In the genomic region with DNA sequence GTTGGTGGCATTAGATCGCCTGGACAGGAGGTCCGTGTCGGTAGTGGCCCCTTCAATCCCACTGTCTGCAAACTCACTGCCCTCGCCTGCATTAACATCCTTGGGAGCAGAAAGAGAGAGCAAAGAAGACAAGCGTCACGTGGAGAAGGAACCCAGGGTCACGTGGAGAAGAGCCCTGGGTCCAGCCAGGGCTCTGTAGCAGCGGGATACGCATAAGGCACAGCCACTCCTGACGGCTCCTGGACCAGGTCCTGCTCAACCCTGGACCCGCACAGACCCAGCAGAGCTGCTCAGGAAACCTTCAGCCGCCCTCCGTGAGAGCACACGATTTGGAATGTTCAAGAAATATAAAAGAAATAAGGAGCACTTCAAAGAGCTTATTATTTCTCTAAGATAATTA, we compare ENCODE assay signal across 20 cellular contexts.
DNase-seq lines count a peak whose midpoint lies in the region; ATAC-seq and TF ChIP-seq lines count a peak whose summit lies in the region.
"Had no signal": no experiment of that assay in that cellular context is flagged by ENCODE, and none has a peak within 500 bp of the region (broad histone marks: within the 10 kb centered on the region; RNA-seq: fewer than 3 reads in every experiment).

No MANE protein-coding gene starts in this region.

- ATAC-seq in SK-N-SH treated with all-trans-retinoic acid at 6 μM for 48 hours (no peak), body of pancreas (no peak), GM21825 (IDR thresholded peaks at IDR 0.05; ENCODE audit: unreplicated experiment) (no peak)
- ATAC-seq: A549, HepG2 had no signal

- intact Hi-C loops in body of pancreas (cut with DNase I) = no loop called here

- H3K4me3 ChIP-seq in SK-N-SH (ENCODE audit: low read depth in 2 of 2, low read length in 1 of 2) (no peak overlapping the region; a peak in 1 of 4 replicates), neural progenitor cell (no peak overlapping the region), body of pancreas (no peak overlapping the region)
- H3K4me3 ChIP-seq: A549 had no signal

- peaks cover 11% of the 10 kb centered on the region for H3K27me3 Mint-ChIP-seq in neural progenitor cell (ENCODE audit: insufficient read depth, low read depth)
- H3K27me3 Mint-ChIP-seq in activated naive CD8-positive, alpha-beta T cell treated with anti-CD3 and anti-CD28 coated beads for 36 hours = no peaks in the 10 kb centered on the region
- H3K27me3 Mint-ChIP-seq: CD4-positive, alpha-beta T cell; IgD-negative memory B cell had no signal

- H3K9me3 ChIP-seq in SK-N-SH = no peaks in the 10 kb centered on the region
- no peaks in the 10 kb centered on the region for H3K9me3 ChIP-seq in neural progenitor cell (ENCODE audit: low read depth)
- no peaks in the 10 kb centered on the region for H3K9me3 ChIP-seq in body of pancreas
- H3K9me3 ChIP-seq: A549, Caco-2 had no signal

- H3K9me2 ChIP-seq in SK-N-SH = no peaks in the 10 kb centered on the region

- no peaks in the 10 kb centered on the region for H3K79me2 ChIP-seq in SK-N-SH (ENCODE audit: insufficient read depth)
- no peaks in the 10 kb centered on the region for H3K79me2 ChIP-seq in neural progenitor cell (ENCODE audit: low read depth)

- H3K27ac Mint-ChIP-seq in neural progenitor cell = no peak overlapping the region
- H3K27ac Mint-ChIP-seq in activated naive CD8-positive, alpha-beta T cell treated with anti-CD3 and anti-CD28 coated beads for 36 hours = no peak overlapping the region
- H3K27ac Mint-ChIP-seq: CD4-positive, alpha-beta T cell; IgD-negative memory B cell had no signal

- H3K36me3 ChIP-seq in SK-N-SH (replicated peaks in 1 of 2; ENCODE audit: control insufficient read depth in 1 of 2, insufficient read depth in 2 of 2, low read length in 1 of 2) = no peaks in the 10 kb centered on the region
- H3K36me3 ChIP-seq in neural progenitor cell = no peaks in the 10 kb centered on the region
- H3K36me3 ChIP-seq in body of pancreas (replicated peaks in 1 of 2; ENCODE audit: insufficient read depth in 1 of 2, low read depth in 2 of 2) = no peaks in the 10 kb centered on the region

- TF ChIP-seq EP300 in SK-N-SH (IDR thresholded peaks at IDR 0.05; ENCODE audit: borderline replicate concordance in 1 of 2, low read depth in 1 of 2, low read length in 1 of 2) = no peak

- TF ChIP-seq POLR2A in body of pancreas (IDR thresholded peaks at IDR 0.05) = no peak

- no peak overlapping the region for H3K4me3 Mint-ChIP-seq in neural progenitor cell
- no peak overlapping the region for H3K4me3 Mint-ChIP-seq in activated naive CD8-positive, alpha-beta T cell treated with anti-CD3 and anti-CD28 coated beads for 36 hours
- H3K4me3 Mint-ChIP-seq: CD4-positive, alpha-beta T cell; H9; IgD-negative memory B cell had no signal

- no peak overlapping the region for H3K9ac ChIP-seq in SK-N-SH
- no peak overlapping the region for H3K9ac ChIP-seq in neural progenitor cell

- H3F3A ChIP-seq in SK-N-SH (replicated peaks; ENCODE audit: insufficient read depth) (no peaks in the 10 kb centered on the region), neural progenitor cell (ENCODE audit: low read depth) (peaks cover 21% of the 10 kb centered on the region)

- H4K20me1 ChIP-seq in SK-N-SH (ENCODE audit: insufficient read depth) (no peaks in the 10 kb centered on the region), neural progenitor cell (ENCODE audit: low read depth) (peaks cover 24% of the 10 kb centered on the region)

- H3K4me1 ChIP-seq in SK-N-SH (ENCODE audit: control insufficient read depth in 1 of 2, insufficient read depth in 2 of 2, low read depth in 1 of 2, low read length in 1 of 2) (peaks cover 0 to 21% of the 10 kb centered on the region in 2 experiments; a peak in 1 of 4 replicates), neural progenitor cell (peaks cover 36% of the 10 kb centered on the region), body of pancreas (no peaks in the 10 kb centered on the region)
- H3K4me1 ChIP-seq: A549, Caco-2 had no signal

- in situ Hi-C loops in GM13977 (cut with MboI; ENCODE audit: low pct_unique_long_range_greater_than_20kb, low sequenced_read_pairs, unreplicated experiment) = no loop called here

- H3K36me3 Mint-ChIP-seq in neural progenitor cell = peaks cover 24% of the 10 kb centered on the region
- peaks cover 4% of the 10 kb centered on the region for H3K36me3 Mint-ChIP-seq in activated naive CD8-positive, alpha-beta T cell treated with anti-CD3 and anti-CD28 coated beads for 36 hours
- H3K36me3 Mint-ChIP-seq: IgD-negative memory B cell had no signal

- CTCF ChIA-PET in SK-N-SH (lab: Yijun Ruan, JAX) = interaction anchor here (1.0 kb wide), 1 partner anchor 58 kb away, joined by 3 read pairs; no protein-coding TSS in a partner anchor

- peaks cover 22% of the 10 kb centered on the region for H3K4me1 Mint-ChIP-seq in neural progenitor cell
- no peaks in the 10 kb centered on the region for H3K4me1 Mint-ChIP-seq in activated naive CD8-positive, alpha-beta T cell treated with anti-CD3 and anti-CD28 coated beads for 36 hours
- H3K4me1 Mint-ChIP-seq: IgD-negative memory B cell had no signal

- WGBS in SK-N-SH (ENCODE audit: low lambda C conversion rate) = 72% methylated on average over 9 of the region's 14 CpGs
- 71 to 84% methylated on average over 11 to 14 of the region's 14 CpGs for WGBS in body of pancreas, 2 donors

- no peaks in the 10 kb centered on the region for H3K9me3 Mint-ChIP-seq in neural progenitor cell
- H3K9me3 Mint-ChIP-seq in activated naive CD8-positive, alpha-beta T cell treated with anti-CD3 and anti-CD28 coated beads for 36 hours = no peaks in the 10 kb centered on the region
- H3K9me3 Mint-ChIP-seq: CD4-positive, alpha-beta T cell; H9; IgD-negative memory B cell had no signal

- DNase-seq in SK-N-SH (peak; percentile 23), caudate nucleus (lab: John Stamatoyannopoulos, UW) (peak in 1 of 61 donors; percentile 83), neural progenitor cell (ENCODE audit: low spot score) (no peak), GM13977 (ENCODE audit: low spot score) (no peak), body of pancreas (no peak)
- DNase-seq in activated naive CD8-positive, alpha-beta T cell treated with anti-CD3 and anti-CD28 coated beads for 36 hours = no peak
- DNase-seq: AML-193; Caco-2; CD4-positive, alpha-beta T cell; DMS153; DMS79; GOT3; H9 had no signal

- H2AFZ ChIP-seq in SK-N-SH (ENCODE audit: low read depth) (no peak overlapping the region), neural progenitor cell (replicated peaks) (no peak overlapping the region)

- H3K4me2 ChIP-seq in SK-N-SH (no peak overlapping the region), neural progenitor cell (peak overlapping the region; percentile 54)
- H3K4me2 ChIP-seq: A549 had no signal

- H3K27me3 ChIP-seq in SK-N-SH (ENCODE audit: insufficient read depth) = no peaks in the 10 kb centered on the region
- no peaks in the 10 kb centered on the region for H3K27me3 ChIP-seq in neural progenitor cell
- H3K27me3 ChIP-seq in body of pancreas = no peaks in the 10 kb centered on the region

- TF ChIP-seq CTCF in SK-N-SH (IDR thresholded peaks at IDR 0.05) = no peak
- no peak for TF ChIP-seq CTCF in neural progenitor cell (IDR thresholded peaks at IDR 0.05)
- TF ChIP-seq CTCF in GM13977 (IDR thresholded peaks at IDR 0.05; ENCODE audit: extremely low read depth, insufficient read depth, missing control alignments) = no peak
- TF ChIP-seq CTCF in body of pancreas (IDR thresholded peaks at IDR 0.05) = no peak

- POLR2A ChIA-PET in SK-N-SH (lab: Yijun Ruan, JAX) = no interaction called here

- H3K27ac ChIP-seq in SK-N-SH (ENCODE audit: low read depth in 2 of 2, low read length in 1 of 2) (peak overlapping the region in 1 of 2 experiments; percentile 81; a peak in 2 of 4 replicates), caudate nucleus (ENCODE audit: low read depth, low read length) (peak overlapping the region; percentile 18), neural progenitor cell (peak overlapping the region; percentile 61), body of pancreas (no peak overlapping the region)
- H3K27ac ChIP-seq: 22Rv1, A549, C4-2B had no signal

- no peak for TF ChIP-seq RAD21 in SK-N-SH (IDR thresholded peaks at IDR 0.05; ENCODE audit: low read length)

TF ChIP-seq in SK-N-SH, 30 proteins besides CTCF, POLR2A, EP300 and RAD21 (continues in another document):
- no peak for TF ChIP-seq NRF1 (IDR thresholded peaks at IDR 0.05; ENCODE audit: low read depth, low read length)
- TF ChIP-seq GABPA (IDR thresholded peaks at IDR 0.05; ENCODE audit: low read depth) = no peak
- no peak for TF ChIP-seq POLR2AphosphoS5 (IDR thresholded peaks at IDR 0.05; ENCODE audit: low read depth, low read length)

TF ChIP-seq in SK-N-SH treated with all-trans-retinoic acid at 6 μM for 48 hours, 23 proteins besides CTCF, POLR2A, EP300 and RAD21 (continues in another document):
- no peak for TF ChIP-seq ZNF8 (CRISPR knock-in tag; IDR thresholded peaks at IDR 0.05)
- TF ChIP-seq POU6F1 (CRISPR knock-in tag; IDR thresholded peaks at IDR 0.05; ENCODE audit: borderline replicate concordance, low read depth) = no peak
- no peak for TF ChIP-seq RARB (CRISPR knock-in tag; IDR thresholded peaks at IDR 0.05)
- no peak for TF ChIP-seq ZNF70 (CRISPR knock-in tag; IDR thresholded peaks at IDR 0.05)
- TF ChIP-seq ZC3H10 (CRISPR knock-in tag; IDR thresholded peaks at IDR 0.05) = no peak
- TF ChIP-seq ESRRG (CRISPR knock-in tag; IDR thresholded peaks at IDR 0.05) = no peak
- no peak for TF ChIP-seq PPARA (CRISPR knock-in tag; IDR thresholded peaks at IDR 0.05; ENCODE audit: borderline replicate concordance)
- no peak for TF ChIP-seq BACH2 (CRISPR knock-in tag; IDR thresholded peaks at IDR 0.05; ENCODE audit: borderline replicate concordance)
- no peak for TF ChIP-seq GLIS3 (CRISPR knock-in tag; IDR thresholded peaks at IDR 0.05)
- TF ChIP-seq ARNTL (CRISPR knock-in tag; IDR thresholded peaks at IDR 0.05; ENCODE audit: borderline replicate concordance, low read depth) = no peak
- no peak for TF ChIP-seq ISL1 (CRISPR knock-in tag; IDR thresholded peaks at IDR 0.05)

Comparison
In these comparisons a context has a peak if more than half of its experiments do, and no peak if none do; other contexts are left out.
1. H3K27ac ChIP-seq: peak in caudate nucleus (single experiment) and neural progenitor cell (single experiment); none in body of pancreas (0 of 4).